Comparison of ENCODE assay signal across 21 cellular contexts in the genomic region with DNA sequence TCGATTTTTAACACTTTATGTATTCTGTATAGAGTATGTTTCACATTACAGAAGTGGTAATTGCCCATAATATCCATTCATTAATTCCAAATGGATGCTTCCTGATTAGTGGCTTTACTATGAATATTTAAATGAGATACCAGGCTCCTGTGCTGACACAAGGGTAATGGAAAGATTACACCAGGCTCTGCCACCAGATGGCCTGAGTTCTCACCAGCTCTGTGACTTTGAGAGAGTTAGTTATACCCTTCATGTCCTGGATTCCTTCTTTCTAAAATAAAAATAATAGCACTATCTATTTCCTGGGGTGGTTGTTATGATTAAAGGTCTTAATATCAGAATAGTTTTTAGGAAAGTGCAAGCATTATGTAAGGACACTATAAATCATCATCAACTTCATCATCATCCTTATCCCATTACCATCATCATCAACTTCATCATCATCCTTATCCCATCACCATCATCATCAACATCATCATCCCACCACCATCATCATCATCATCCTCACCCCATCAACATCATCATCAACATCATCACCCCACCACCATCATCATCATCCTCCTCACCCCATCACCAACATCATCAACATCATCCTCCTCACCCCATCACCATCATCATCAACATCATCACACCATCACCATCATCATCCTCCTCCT.
DNase-seq lines count a peak whose midpoint lies in the region; ATAC-seq and TF ChIP-seq lines count a peak whose summit lies in the region.
"Had no signal": no experiment of that assay in that cellular context is flagged by ENCODE, and none has a peak within 500 bp of the region (broad histone marks: within the 10 kb centered on the region; RNA-seq: fewer than 3 reads in every experiment).

No MANE protein-coding gene starts in this region.

- H3K36me3 ChIP-seq in PC-3 (ENCODE audit: low read depth, low read length): no peaks in the 10 kb centered on the region

- POLR2A ChIA-PET in PC-3 (lab: Charles Lee; ENCODE audit: unreplicated experiment): no interaction called here

- CTCF ChIA-PET in PC-3 (lab: Charles Lee): no interaction called here

- intact Hi-C loops in PC-3 (cut with micrococcal nuclease): no loop called here

- no peak overlapping the region for H3K9ac ChIP-seq in PC-3 (ENCODE audit: low read length)
- H3K9ac ChIP-seq: GM23248 had no signal

- H3F3A ChIP-seq in PC-3 (ENCODE audit: low read length, unreplicated experiment): no peaks in the 10 kb centered on the region

- DNase-seq in DMS53 (lab: John Stamatoyannopoulos, UW) (peak; percentile 4), DMS53 treated with DMSO at 0.1 percent for 48 hours (lab: John Stamatoyannopoulos, UW; ENCODE audit: unreplicated experiment) (no peak), PC-3 (peak; percentile 13), epithelial cell of esophagus (ENCODE audit: low read depth) (peak; percentile 4), NCI-H748 treated with DMSO at 0.1 percent for 48 hours (lab: John Stamatoyannopoulos, UW) (no peak), islet precursor cell (no peak), ureter (ENCODE audit: low spot score) (no peak)
- DNase-seq: DMS153, GM23248, HCEC 1CT, Kasumi-1, NCI-H1105, NCI-H146, NCI-H1930, NCI-H2107, NCI-H524, NCI-H774, RPMI8226, SHP77 had no signal

- no peak overlapping the region for H3K4me2 ChIP-seq in PC-3 (ENCODE audit: low read length)

- H3K9me3 ChIP-seq in PC-3 (ENCODE audit: low read length): no peaks in the 10 kb centered on the region

- H3K9me2 ChIP-seq in PC-3 (replicated peaks; ENCODE audit: low read length): no peaks in the 10 kb centered on the region

- peak; percentile 38; the same call in 1 of the 2 replicates for TF ChIP-seq CTCF in PC-3 (conservative IDR thresholded peaks at IDR 0.05; ENCODE audit: low read depth, low read length)
- peak; percentile 25 for TF ChIP-seq CTCF in epithelial cell of esophagus (IDR thresholded peaks at IDR 0.05; ENCODE audit: insufficient read depth, low read depth, low read length, missing control alignments)

- H3K79me2 ChIP-seq in PC-3 (ENCODE audit: low read length): no peaks in the 10 kb centered on the region

- BruUV-seq in PC-3 (replicated peaks; lab: Mats Ljungman, UMichigan): no TSS peak

- no peak overlapping the region for H3K27ac ChIP-seq in PC-3 (ENCODE audit: low read length)
- H3K27ac ChIP-seq: 22Rv1, GM23248 had no signal

- H3K27me3 ChIP-seq in PC-3 (ENCODE audit: low read length): peaks cover 18% of the 10 kb centered on the region; the same call in 1 of the 2 replicates

- H3K4me1 ChIP-seq in PC-3 (ENCODE audit: insufficient read depth, low read length): no peaks in the 10 kb centered on the region

- ATAC-seq in PC-3: no peak
- ATAC-seq: K562 had no signal

- no peak overlapping the region for H2AFZ ChIP-seq in PC-3 (ENCODE audit: low read length)
- H2AFZ ChIP-seq: GM23248 had no signal

- H3K4me3 ChIP-seq in PC-3 (ENCODE audit: low read length) (no peak overlapping the region), epithelial cell of esophagus (ENCODE audit: low read length) (no peak overlapping the region)
- H3K4me3 ChIP-seq: GM23248, K562 had no signal

- H4K20me1 ChIP-seq in PC-3 (ENCODE audit: low read length): no peaks in the 10 kb centered on the region

Comparison
In these comparisons a context has a peak if more than half of its experiments do, and no peak if none do; other contexts are left out.
1. DNase-seq: peak in DMS53 (single experiment), PC-3 (single experiment) and epithelial cell of esophagus (single experiment); none in DMS53 treated with DMSO at 0.1 percent for 48 hours (single experiment), NCI-H748 treated with DMSO at 0.1 percent for 48 hours (single experiment), islet precursor cell (single experiment) and ureter (single experiment).